In the genomic region with DNA sequence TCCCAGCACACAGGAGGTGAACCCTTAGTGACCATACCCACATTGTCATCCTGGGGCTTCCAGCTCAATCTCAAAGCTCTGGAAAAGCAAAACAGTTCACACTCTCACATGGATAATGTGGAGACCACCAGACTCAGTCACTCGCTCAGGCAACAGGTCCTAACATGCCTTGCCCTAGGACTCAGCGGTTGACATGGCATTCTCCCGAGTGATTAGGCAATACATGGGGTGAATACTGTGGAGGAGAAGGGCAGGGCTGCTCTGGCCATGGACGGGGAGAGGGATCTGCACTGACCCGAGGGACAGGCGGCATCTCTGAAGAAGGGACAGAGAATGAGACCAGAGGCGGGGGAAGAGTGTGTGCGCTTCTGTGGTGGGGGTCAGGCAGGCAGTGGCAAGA, we compare ENCODE assay signal across 13 cellular contexts. TPM values are rescaled to one million over a fixed set of nuclear protein-coding genes. Genes with fewer than 3 reads are reported as not detected.
DNase-seq lines count a peak whose midpoint lies in the region; ATAC-seq lines count a peak whose summit lies in the region.
"Had no signal": no experiment of that assay in that cellular context is flagged by ENCODE, and none has a peak within 500 bp of the region (broad histone marks: within the 10 kb centered on the region; RNA-seq: fewer than 3 reads in every experiment).

No MANE protein-coding gene starts in this region.

- intact Hi-C loops in Right ventricle myocardium superior (cut with DNase I), result no loop called here

- H3K27ac Mint-ChIP-seq in T-helper 17 cell, result peak overlapping the region; percentile 19

- DNase-seq in DMS 273 (lab: John Stamatoyannopoulos, UW; ENCODE audit: unreplicated experiment) (peak; percentile 54), DMS 273 treated with DMSO at 0.1 percent for 48 hours (lab: John Stamatoyannopoulos, UW) (no peak), T-helper 17 cell (no peak), epithelial cell of prostate (ENCODE audit: low read depth, low spot score) (no peak), trophoblast cell (peak; percentile 29 to 45), Right ventricle myocardium superior (no peak), NCI-H2171 treated with DMSO at 0.1 percent for 48 hours (lab: John Stamatoyannopoulos, UW) (no peak)
- DNase-seq: heart right ventricle, stomach, SW 1271 had no signal

- H3K4me1 ChIP-seq in trophoblast cell (ENCODE audit: control insufficient read depth in 1 of 2, insufficient read depth in 2 of 2, low read length in 2 of 2), result peaks cover 37 to 48% of the 10 kb centered on the region in 2 experiments

- peak overlapping the region; percentile 18 for H2BK5ac ChIP-seq in trophoblast cell (ENCODE audit: low read depth, low read length, poor library complexity)

- peak overlapping the region; percentile 33 for H3K14ac ChIP-seq in trophoblast cell (ENCODE audit: low read length)

- H3K79me1 ChIP-seq in trophoblast cell (ENCODE audit: low read length), result peaks cover 14% of the 10 kb centered on the region

- no peak overlapping the region for H3K23ac ChIP-seq in trophoblast cell (ENCODE audit: low read length)

- H3K36me3 Mint-ChIP-seq in T-helper 17 cell (ENCODE audit: low read depth), result peaks cover 4% of the 10 kb centered on the region

- H3K79me2 ChIP-seq in trophoblast cell (ENCODE audit: control insufficient read depth, insufficient read depth, low read length, poor library complexity), result peaks cover 61% of the 10 kb centered on the region

- no peak overlapping the region for H4K8ac ChIP-seq in trophoblast cell (ENCODE audit: low read depth, low read length)

- no peak overlapping the region for H4K12ac ChIP-seq in trophoblast cell (ENCODE audit: low read depth, low read length)

- H4K91ac ChIP-seq in trophoblast cell (ENCODE audit: low read depth, low read length), result no peak overlapping the region

- peak overlapping the region; percentile 3 for H2AFZ ChIP-seq in trophoblast cell (ENCODE audit: insufficient read depth, low read length, poor library complexity)

- no peak overlapping the region for H2AK5ac ChIP-seq in trophoblast cell (ENCODE audit: low read length)

- no peak overlapping the region for H3K4me2 ChIP-seq in trophoblast cell (ENCODE audit: low read length)

- H3K36me3 ChIP-seq in trophoblast cell (ENCODE audit: control insufficient read depth in 1 of 2, insufficient read depth in 2 of 2, low read length in 2 of 2), result peaks cover 19 to 34% of the 10 kb centered on the region in 2 experiments

- H3K4me3 Mint-ChIP-seq in T-helper 17 cell, result no peak overlapping the region

- H3K18ac ChIP-seq in trophoblast cell (ENCODE audit: low read length), result peak overlapping the region; percentile 38

- no peak for ATAC-seq in T-helper 17 cell
- no peak for ATAC-seq in GM21825 (IDR thresholded peaks at IDR 0.05; ENCODE audit: unreplicated experiment)
- ATAC-seq in Right ventricle myocardium superior (ENCODE audit: poor library complexity), result no peak
- ATAC-seq: heart right ventricle had no signal

- H3K27ac ChIP-seq in epithelial cell of prostate, result peak overlapping the region; percentile 38
- no peak overlapping the region for H3K27ac ChIP-seq in trophoblast cell (ENCODE audit: low read depth, low read length)
- H3K27ac ChIP-seq: 22Rv1 had no signal

- H3K4ac ChIP-seq in trophoblast cell (ENCODE audit: low read depth, low read length), result peak overlapping the region; percentile 98

- no CpG with 5 or more reads among the region's 8 CpGs for WGBS in trophoblast cell (ENCODE audit: extremely low coverage, insufficient coverage, insufficient read length)

- no peaks in the 10 kb centered on the region for H3K27me3 ChIP-seq in trophoblast cell (ENCODE audit: insufficient read depth, low read length)
- H3K27me3 ChIP-seq: heart right ventricle, stomach had no signal

- H3K9ac ChIP-seq in trophoblast cell (ENCODE audit: low read length), result no peak overlapping the region

- no peak overlapping the region for H3K4me3 ChIP-seq in trophoblast cell (ENCODE audit: low read depth, low read length)
- H3K4me3 ChIP-seq: heart right ventricle, stomach had no signal

- H2BK12ac ChIP-seq in trophoblast cell (ENCODE audit: low read length), result no peak overlapping the region

- H3K4me1 Mint-ChIP-seq in T-helper 17 cell, result peaks cover 40% of the 10 kb centered on the region

- no peaks in the 10 kb centered on the region for H3K27me3 Mint-ChIP-seq in T-helper 17 cell

- no peaks in the 10 kb centered on the region for H3K9me3 ChIP-seq in T-helper 17 cell (ENCODE audit: control insufficient read depth, low read length, poor library complexity, severe bottlenecking)
- H3K9me3 ChIP-seq in trophoblast cell (ENCODE audit: insufficient read depth, low read depth, low read length), result peaks cover 2% of the 10 kb centered on the region
- H3K9me3 ChIP-seq: heart right ventricle, stomach had no signal

- H2BK120ac ChIP-seq in trophoblast cell (ENCODE audit: insufficient read depth, low read length, poor library complexity), result no peak overlapping the region

RNA-seq across cellular contexts. Expression of a gene that starts 44.4 kb away (rescaled TPM):
- total RNA-seq in T-helper 17 cell (not detected), Right ventricle myocardium superior (0.27 TPM)
- 4.4 and 4.7 TPM in 2 replicates for polyA plus RNA-seq in trophoblast cell (2013)
- total RNA-seq: G401 had no signal

RNA-seq across cellular contexts. Expression of a gene that starts 55.7 kb away (rescaled TPM):
- 100 to 1,000 TPM; 120 to 123 TPM for total RNA-seq in T-helper 17 cell
- polyA plus RNA-seq in trophoblast cell (2013), result 188 and 191 TPM in 2 replicates
- total RNA-seq in Right ventricle myocardium superior, result 55.1 TPM

Comparison
In these comparisons a context has a peak if more than half of its experiments do, and no peak if none do; other contexts are left out.
1. DNase-seq: peak in DMS 273 (single experiment) and trophoblast cell (2 of 2); none in DMS 273 treated with DMSO at 0.1 percent for 48 hours (single experiment), T-helper 17 cell (0 of 3), epithelial cell of prostate (single experiment), Right ventricle myocardium superior (single experiment) and NCI-H2171 treated with DMSO at 0.1 percent for 48 hours (single experiment).